Comparison of ENCODE assay signal across 8 cellular contexts in genomic region chr1:45686081-45687013, GRCh38. TPM values are rescaled to one million over a fixed set of nuclear protein-coding genes. Genes with fewer than 3 reads are reported as not detected.
A peak's percentile ranks its signal among the peaks of the same experiment; 100 is the strongest.
DNase-seq lines count a peak whose midpoint lies in the region; ATAC-seq and TF ChIP-seq lines count a peak whose summit lies in the region.

GPBP1L1 (minus strand) TSS chr1:45686533; CDS start chr1:45659087, 27,446 bp downstream.

- peaks cover 4% of the 10 kb centered on the region for H3K36me3 Mint-ChIP-seq in T-helper 17 cell (ENCODE audit: low read depth)

- H3K4me3 ChIP-seq in right atrium auricular region (peak within 1 kb of the TSS; percentile 88 to 97), vagina (peak within 1 kb of the TSS; percentile 88 to 97)

- TF ChIP-seq CTCF in GM13977 (IDR thresholded peaks at IDR 0.05; ENCODE audit: extremely low read depth, insufficient read depth, missing control alignments), result peak; percentile 5
- no peak for TF ChIP-seq CTCF in right atrium auricular region (IDR thresholded peaks at IDR 0.05)
- TF ChIP-seq CTCF in vagina (IDR thresholded peaks at IDR 0.05), result no peak

- H3K4me1 Mint-ChIP-seq in T-helper 17 cell, result peaks cover 32% of the 10 kb centered on the region

- peak within 1 kb of the TSS; percentile 98 for H3K27ac ChIP-seq in angular gyrus (ENCODE audit: low read depth, low read length)
- H3K27ac ChIP-seq in right atrium auricular region, result peak within 1 kb of the TSS; percentile 98 to 99
- H3K27ac ChIP-seq in vagina, result peak within 1 kb of the TSS; percentile 99

- H3K27me3 ChIP-seq in right atrium auricular region, result no peaks in the 10 kb centered on the region
- no peaks in the 10 kb centered on the region for H3K27me3 ChIP-seq in vagina

- H3K4me3 Mint-ChIP-seq in T-helper 17 cell, result peak within 1 kb of the TSS; percentile 99

- intact Hi-C loops in vagina (cut with DNase I), result no loop called here

- in situ Hi-C loops in GM13977 (cut with MboI; ENCODE audit: low pct_unique_long_range_greater_than_20kb, low sequenced_read_pairs, unreplicated experiment), result no loop called here

- TF ChIP-seq POLR2A in vagina (IDR thresholded peaks at IDR 0.05), result peak in 1 of 2 donors; percentile 75

- H3K27ac Mint-ChIP-seq in T-helper 17 cell, result peak within 1 kb of the TSS; percentile 98

- DNase-seq in GM13977 (ENCODE audit: low spot score) (peak; percentile 97), NCI-H1694 treated with DMSO at 0.1 percent for 48 hours (lab: John Stamatoyannopoulos, UW) (peak; percentile 94), T-helper 17 cell (peak; percentile 93 to 97 (median 96)), right atrium auricular region (ENCODE audit: low spot score) (peak; percentile 97), putamen (ENCODE audit: low spot score) (peak; percentile 97), vagina (ENCODE audit: extremely low spot score in 2 of 2) (peak; percentile 97 to 99)

- no peaks in the 10 kb centered on the region for H3K27me3 Mint-ChIP-seq in T-helper 17 cell

- ATAC-seq in HG02884 (IDR thresholded peaks at IDR 0.05; ENCODE audit: unreplicated experiment) (peak; percentile 46), T-helper 17 cell (peak; percentile 72)

- no peaks in the 10 kb centered on the region for H3K36me3 ChIP-seq in right atrium auricular region
- H3K36me3 ChIP-seq in vagina, result no peaks in the 10 kb centered on the region

- H3K4me1 ChIP-seq in right atrium auricular region, result peaks cover 0 to 44% of the 10 kb centered on the region in 2 donors
- peaks cover 64% of the 10 kb centered on the region for H3K4me1 ChIP-seq in vagina

- no peaks in the 10 kb centered on the region for H3K9me3 ChIP-seq in T-helper 17 cell (ENCODE audit: control insufficient read depth, low read length, poor library complexity, severe bottlenecking)
- H3K9me3 ChIP-seq in right atrium auricular region, result no peaks in the 10 kb centered on the region
- no peaks in the 10 kb centered on the region for H3K9me3 ChIP-seq in vagina

RNA-seq across cellular contexts. Expression of gene GPBP1L1, which starts in this region (rescaled TPM):
- 100 to 1,000 TPM; 124 to 152 TPM for total RNA-seq in T-helper 17 cell
- total RNA-seq in right atrium auricular region, result 100 to 1,000 TPM in 1 of 2 donors, 10 to 100 TPM in 1; 77.3 to 106 TPM
- 109 TPM for total RNA-seq in vagina

Comparison
In these comparisons a context has a peak if more than half of its experiments do, and no peak if none do; other contexts are left out.
1. Peak in every context shown above with its lines: DNase-seq, ATAC-seq, H3K4me3 ChIP-seq and H3K27ac ChIP-seq.